ENCODE assay signal across 20 cellular contexts in the genomic region with DNA sequence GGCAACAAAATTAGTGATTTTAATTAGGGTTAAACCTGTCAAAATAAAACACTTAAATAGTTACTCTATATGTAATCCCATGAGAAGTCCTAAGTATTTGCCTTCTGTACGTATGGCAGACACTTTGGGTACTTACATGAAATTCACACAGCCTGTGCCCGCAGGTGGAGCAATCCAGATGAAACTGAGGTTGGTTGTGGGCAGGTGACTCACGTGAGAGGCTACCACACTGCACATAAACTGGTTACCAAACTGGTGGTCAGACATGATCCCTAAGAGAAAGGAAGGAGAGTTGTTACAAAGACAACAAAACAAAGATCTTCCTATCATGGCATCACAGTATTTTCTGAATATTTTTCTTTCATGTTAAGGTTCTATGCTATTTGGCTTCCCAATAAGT.
"Had no signal": no experiment of that assay in that cellular context is flagged by ENCODE, and none has a peak within 500 bp of the region (broad histone marks: within the 10 kb centered on the region; RNA-seq: fewer than 3 reads in every experiment).

No MANE protein-coding gene starts in this region.

- H3K4me3 Mint-ChIP-seq: T-cell had no signal

- H3K4me3 ChIP-seq: SJSA1, SK-N-MC had no signal

- H3K4me1 Mint-ChIP-seq: T-cell had no signal

- H3K9me3 Mint-ChIP-seq: T-cell had no signal

- H3K36me3 Mint-ChIP-seq: T-cell had no signal

- H3K4me1 ChIP-seq: SJSA1 had no signal

- DNase-seq: KBM-7, MM.1S, NCI-H1092, NCI-H1105 treated with DMSO at 0.1 percent for 48 hours, NCI-H1417 treated with DMSO at 0.1 percent for 48 hours, NCI-H146, NCI-H1694 treated with DMSO at 0.1 percent for 48 hours, NCI-H1930, NCI-H2081, NCI-H2107, NCI-H2227 treated with DMSO at 0.1 percent for 48 hours, NCI-H524, NCI-H526 treated with DMSO at 0.1 percent for 48 hours, NCI-H748 treated with DMSO at 0.1 percent for 48 hours, Right ventricle myocardium superior, RPMI8226, SIG-M5, T-cell had no signal

- H3K27ac ChIP-seq: SJSA1, SK-N-MC had no signal

- ATAC-seq: T-cell had no signal

- H3K27ac Mint-ChIP-seq: T-cell had no signal

- H3K36me3 ChIP-seq: SJSA1 had no signal

- H3K27me3 ChIP-seq: SJSA1 had no signal
